20 cellular contexts compared by ENCODE assay signal in the genomic region with DNA sequence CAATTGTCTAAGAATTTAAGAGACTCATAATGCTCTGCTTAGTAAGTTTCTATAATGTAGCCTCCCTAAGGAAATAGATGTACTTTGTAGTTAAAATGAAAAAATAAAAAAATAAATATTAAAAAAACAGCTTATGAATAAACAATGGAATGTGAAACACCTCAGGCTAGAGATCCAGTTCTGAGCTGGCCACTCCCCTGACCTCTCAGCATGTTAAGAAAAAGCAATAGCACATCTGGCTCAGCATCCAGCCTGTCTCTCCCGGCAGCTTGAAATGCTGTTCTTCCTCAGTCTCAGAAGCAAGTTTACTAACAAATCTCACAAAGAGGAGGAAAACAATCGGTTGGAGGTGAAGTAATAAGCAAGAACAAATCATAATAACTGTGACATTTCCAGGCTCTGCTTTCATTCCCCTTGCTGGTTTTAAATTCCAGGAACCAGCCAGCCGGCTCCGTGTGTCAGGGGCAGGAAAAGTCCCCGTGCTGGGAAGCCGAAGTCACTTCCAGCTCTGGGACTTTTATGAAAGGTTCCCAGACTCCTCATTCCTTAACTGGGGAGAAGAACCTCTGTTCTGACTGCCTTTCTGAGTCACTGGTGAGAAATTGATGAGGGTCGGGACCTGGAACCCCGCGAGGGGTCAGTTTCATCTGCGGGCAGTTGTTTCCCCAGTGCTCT.
DNase-seq lines count a peak whose midpoint lies in the region; ATAC-seq, FAIRE-seq and TF ChIP-seq lines count a peak whose summit lies in the region.
"Had no signal": no experiment of that assay in that cellular context is flagged by ENCODE, and none has a peak within 500 bp of the region (broad histone marks: within the 10 kb centered on the region; RNA-seq: fewer than 3 reads in every experiment).

No MANE protein-coding gene starts in this region.

- H3K27ac ChIP-seq in HepG2 (ENCODE audit: extremely low read length, insufficient read depth, low read length) (no peak overlapping the region), right lobe of liver (no peak overlapping the region), mammary epithelial cell (ENCODE audit: insufficient read depth, low read depth, low read length) (no peak overlapping the region)
- H3K27ac ChIP-seq: heart left ventricle, left ventricle myocardium inferior, suprapubic skin had no signal

- H3K27me3 ChIP-seq in HepG2 (ENCODE audit: control insufficient read depth in 1 of 2, insufficient read depth in 2 of 2, low read length in 2 of 2) (peaks cover 7 to 14% of the 10 kb centered on the region in 2 experiments; a peak in 2 of 5 replicates), right lobe of liver (no peaks in the 10 kb centered on the region), mammary epithelial cell (ENCODE audit: insufficient read depth, low read length) (no peaks in the 10 kb centered on the region)

- H3K4me3 ChIP-seq in HepG2 (replicated peaks in 1 of 3; ENCODE audit: insufficient read depth in 1 of 3, low read depth in 2 of 3, low read length in 3 of 3) (no peak overlapping the region; a peak in 1 of 6 replicates), right lobe of liver (no peak overlapping the region), mammary epithelial cell (replicated peaks in 1 of 3; ENCODE audit: insufficient read depth in 1 of 3, low read depth in 2 of 3, low read length in 3 of 3) (no peak overlapping the region)
- H3K4me3 ChIP-seq: heart left ventricle, left ventricle myocardium inferior, suprapubic skin had no signal

- H2AFZ ChIP-seq in HepG2 (ENCODE audit: low read length): peak overlapping the region; percentile 46
- peak overlapping the region; percentile 10 for H2AFZ ChIP-seq in mammary epithelial cell (ENCODE audit: low read depth, low read length)

- DNase-seq in HepG2 (ENCODE audit: low spot score): no peak
- no peak for DNase-seq in right lobe of liver
- DNase-seq in mammary epithelial cell: peak; percentile 30
- DNase-seq in kidney tubule cell (ENCODE audit: low spot score): peak; percentile 55
- DNase-seq in pons (ENCODE audit: low spot score): no peak
- DNase-seq in ureter (ENCODE audit: low spot score): no peak
- DNase-seq: activated CD4-positive, alpha-beta T cell treated with anti-CD3 and anti-CD28 coated beads for 4 hours; activated T-cell treated with anti-CD3 and anti-CD28 coated beads for 4 hours; Caco-2; erythroblast; GF-D8; heart left ventricle; left ventricle myocardium inferior; naive thymus-derived CD4-positive, alpha-beta T cell; NCI-H2081; NCI-H82; T-helper 2 cell had no signal

- POLR2A ChIA-PET in HepG2 (lab: Yijun Ruan, JAX): interaction anchor here (1.0 kb wide), 1 partner anchor 49 kb away, joined by 5 read pairs; no protein-coding TSS in a partner anchor

- TF ChIP-seq EP300 in HepG2 (IDR thresholded peaks at IDR 0.05; ENCODE audit: low read depth in 2 of 2, low read length in 2 of 2) (no peak), HepG2 (CRISPR knock-in tag; IDR thresholded peaks at IDR 0.05; ENCODE audit: borderline replicate concordance) (no peak)

- intact Hi-C loops in HepG2 (cut with micrococcal nuclease; ENCODE audit: unreplicated experiment) (no loop called here), right lobe of liver (cut with DNase I) (no loop called here), mammary epithelial cell (cut with micrococcal nuclease) (no loop called here)

- 45% methylated on average over 10 of the region's 10 CpGs for WGBS in HepG2 (ENCODE audit: low lambda C conversion rate)
- 59% methylated on average over 10 of the region's 10 CpGs for WGBS in right lobe of liver (ENCODE audit: insufficient coverage, low coverage, low lambda C conversion rate, missing lambda C conversion rate)
- WGBS in mammary epithelial cell (ENCODE audit: low coverage, missing lambda C conversion rate): 54% methylated on average over 10 of the region's 10 CpGs

- dilution Hi-C loops in mammary epithelial cell (cut with HindIII; ENCODE audit: low sequenced_read_pairs): no loop called here

- peaks cover 38% of the 10 kb centered on the region for H3K4me1 ChIP-seq in HepG2 (ENCODE audit: insufficient read depth, low read length)
- no peaks in the 10 kb centered on the region for H3K4me1 ChIP-seq in right lobe of liver
- H3K4me1 ChIP-seq in mammary epithelial cell (ENCODE audit: insufficient read depth, low read length): peaks cover 8% of the 10 kb centered on the region
- H3K4me1 ChIP-seq: Caco-2, left ventricle myocardium inferior had no signal

- H3K9ac ChIP-seq in HepG2 (ENCODE audit: insufficient read depth, low read depth, low read length) (peak overlapping the region; percentile 20; the same call in 1 of the 2 replicates), mammary epithelial cell (ENCODE audit: insufficient read depth, low read length) (no peak overlapping the region)

- FAIRE-seq in HepG2 (lab: Jason Lieb, UNC): no peak

- H3K9me3 ChIP-seq in HepG2 (ENCODE audit: low read length) (no peaks in the 10 kb centered on the region), right lobe of liver (no peaks in the 10 kb centered on the region), mammary epithelial cell (replicated peaks; ENCODE audit: insufficient read depth, low read length) (no peaks in the 10 kb centered on the region)
- H3K9me3 ChIP-seq: Caco-2, heart left ventricle, left ventricle myocardium inferior, suprapubic skin had no signal

- no peak for TF ChIP-seq CTCF in HepG2 (CRISPR knock-in tag; IDR thresholded peaks at IDR 0.05)
- TF ChIP-seq CTCF in right lobe of liver (IDR thresholded peaks at IDR 0.05): no peak
- no peak for TF ChIP-seq CTCF in mammary epithelial cell (conservative IDR thresholded peaks at IDR 0.05 in 1 of 2, IDR thresholded peaks at IDR 0.05 in 1 of 2; ENCODE audit: extremely low read depth in 1 of 2, insufficient read depth in 1 of 2, low read depth in 1 of 2, low read length in 2 of 2)

- BruUV-seq in HepG2 (replicated peaks; lab: Mats Ljungman, UMichigan): no TSS peak
- BruUV-seq in mammary epithelial cell (replicated peaks; lab: Mats Ljungman, UMichigan): no TSS peak

- H3K36me3 ChIP-seq in HepG2 (replicated peaks in 1 of 2; ENCODE audit: control insufficient read depth in 1 of 2, insufficient read depth in 2 of 2, low read length in 2 of 2): no peaks in the 10 kb centered on the region
- no peaks in the 10 kb centered on the region for H3K36me3 ChIP-seq in right lobe of liver
- no peaks in the 10 kb centered on the region for H3K36me3 ChIP-seq in mammary epithelial cell (ENCODE audit: insufficient read depth, low read length)
- H3K36me3 ChIP-seq: heart left ventricle, left ventricle myocardium inferior, suprapubic skin had no signal

- H4K20me1 ChIP-seq in HepG2 (ENCODE audit: insufficient read depth, low read length): no peaks in the 10 kb centered on the region
- H4K20me1 ChIP-seq in mammary epithelial cell (ENCODE audit: insufficient read depth, low read length): no peaks in the 10 kb centered on the region

- no peak for TF ChIP-seq RAD21 in HepG2 (CRISPR knock-in tag; IDR thresholded peaks at IDR 0.05)

- H3K79me2 ChIP-seq in HepG2 (ENCODE audit: insufficient read depth, low read length): no peaks in the 10 kb centered on the region
- no peaks in the 10 kb centered on the region for H3K79me2 ChIP-seq in mammary epithelial cell (ENCODE audit: insufficient read depth, low read length)

- peak overlapping the region; percentile 46 for H3K4me2 ChIP-seq in HepG2 (ENCODE audit: low read depth, low read length)
- peak overlapping the region; percentile 4 for H3K4me2 ChIP-seq in mammary epithelial cell (ENCODE audit: insufficient read depth, low read depth, low read length)

- ATAC-seq in HepG2: no peak
- no peak for ATAC-seq in right lobe of liver
- no peak for ATAC-seq in GM21390 (IDR thresholded peaks at IDR 0.05; ENCODE audit: unreplicated experiment)
- no peak for ATAC-seq in HG03565 (IDR thresholded peaks at IDR 0.05; ENCODE audit: unreplicated experiment)
- ATAC-seq: heart left ventricle; naive thymus-derived CD4-positive, alpha-beta T cell had no signal

- TF ChIP-seq POLR2A in HepG2 (IDR thresholded peaks at IDR 0.05; ENCODE audit: insufficient read depth in 1 of 2, low read depth in 2 of 2, low read length in 2 of 2) (no peak), right lobe of liver (IDR thresholded peaks at IDR 0.05) (no peak)

- CTCF ChIA-PET in HepG2 (lab: Yijun Ruan, JAX; ENCODE audit: low intra/inter-chr PET ratio, low total read pairs): no interaction called here
- CTCF ChIA-PET in mammary epithelial cell (lab: Charles Lee; ENCODE audit: low non-redundant PET): interaction anchor here (0.5 kb wide), 1 partner anchor 319 kb away, joined by 6 read pairs; no protein-coding TSS in a partner anchor

- in situ Hi-C loops in HepG2 (cut with HindIII; ENCODE audit: extremely low pct_ligation_motif_present, low pct_unique_long_range_greater_than_20kb) (no loop called here), mammary epithelial cell (cut with MboI; ENCODE audit: low sequenced_read_pairs in 2 of 2) (no loop called here)

TF ChIP-seq in HepG2, 621 proteins besides CTCF, POLR2A, EP300 and RAD21 (continues in another document):
- TF ChIP-seq, protein P1, sequence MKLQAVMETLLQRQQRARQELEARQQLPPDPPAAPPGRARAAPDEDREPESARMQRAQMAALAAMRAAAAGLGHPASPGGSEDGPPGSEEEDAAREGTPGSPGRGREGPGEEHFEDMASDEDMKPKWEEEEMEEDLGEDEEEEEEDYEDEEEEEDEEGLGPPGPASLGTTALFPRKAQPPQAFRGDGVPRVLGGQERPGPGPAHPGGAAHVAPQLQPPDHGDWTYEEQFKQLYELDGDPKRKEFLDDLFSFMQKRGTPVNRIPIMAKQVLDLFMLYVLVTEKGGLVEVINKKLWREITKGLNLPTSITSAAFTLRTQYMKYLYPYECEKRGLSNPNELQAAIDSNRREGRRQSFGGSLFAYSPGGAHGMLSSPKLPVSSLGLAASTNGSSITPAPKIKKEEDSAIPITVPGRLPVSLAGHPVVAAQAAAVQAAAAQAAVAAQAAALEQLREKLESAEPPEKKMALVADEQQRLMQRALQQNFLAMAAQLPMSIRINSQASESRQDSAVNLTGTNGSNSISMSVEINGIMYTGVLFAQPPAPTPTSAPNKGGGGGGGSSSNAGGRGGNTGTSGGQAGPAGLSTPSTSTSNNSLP (IDR thresholded peaks at IDR 0.05; ENCODE audit: low read depth, low read length): no peak
- TF ChIP-seq, protein P2, sequence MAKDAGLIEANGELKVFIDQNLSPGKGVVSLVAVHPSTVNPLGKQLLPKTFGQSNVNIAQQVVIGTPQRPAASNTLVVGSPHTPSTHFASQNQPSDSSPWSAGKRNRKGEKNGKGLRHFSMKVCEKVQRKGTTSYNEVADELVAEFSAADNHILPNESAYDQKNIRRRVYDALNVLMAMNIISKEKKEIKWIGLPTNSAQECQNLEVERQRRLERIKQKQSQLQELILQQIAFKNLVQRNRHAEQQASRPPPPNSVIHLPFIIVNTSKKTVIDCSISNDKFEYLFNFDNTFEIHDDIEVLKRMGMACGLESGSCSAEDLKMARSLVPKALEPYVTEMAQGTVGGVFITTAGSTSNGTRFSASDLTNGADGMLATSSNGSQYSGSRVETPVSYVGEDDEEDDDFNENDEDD (CRISPR knock-in tag; IDR thresholded peaks at IDR 0.05; ENCODE audit: borderline replicate concordance): no peak

Comparison
In these comparisons a context has a peak if more than half of its experiments do, and no peak if none do; other contexts are left out.
1. DNase-seq: peak in mammary epithelial cell (single experiment) and kidney tubule cell (single experiment); none in HepG2 (single experiment), right lobe of liver (0 of 3), pons (single experiment) and ureter (single experiment).